9 cellular contexts compared by ENCODE assay signal in genomic region chr12:53624453-53624852, GRCh38. TPM values are rescaled to one million over a fixed set of nuclear protein-coding genes. Genes with fewer than 3 reads are reported as not detected.
A peak's percentile ranks its signal among the peaks of the same experiment; 100 is the strongest.
DNase-seq lines count a peak whose midpoint lies in the region; ATAC-seq, FAIRE-seq and TF ChIP-seq lines count a peak whose summit lies in the region.
"Had no signal": no experiment of that assay in that cellular context is flagged by ENCODE, and none has a peak within 500 bp of the region (broad histone marks: within the 10 kb centered on the region; RNA-seq: fewer than 3 reads in every experiment).

No MANE protein-coding gene starts in this region.

- no peak overlapping the region for H2BK15ac ChIP-seq in mesendoderm (replicated peaks; ENCODE audit: low read depth)

- H4K8ac ChIP-seq in mesendoderm (ENCODE audit: low read depth, low read length): no peak overlapping the region

- ATAC-seq in K562 (no peak), upper lobe of right lung (no peak), GM18511 (IDR thresholded peaks at IDR 0.05; ENCODE audit: unreplicated experiment) (no peak)

- no peaks in the 10 kb centered on the region for H3K9me3 ChIP-seq in K562 (replicated peaks; ENCODE audit: control insufficient read depth, insufficient read depth, low read depth, low read length)
- H3K9me3 ChIP-seq in upper lobe of right lung: no peaks in the 10 kb centered on the region

- no peak for TF ChIP-seq CTCF in K562 (IDR thresholded peaks at IDR 0.05 in 2 of 3, conservative IDR thresholded peaks at IDR 0.05 in 1 of 3; ENCODE audit: insufficient read depth in 2 of 3, low read depth in 1 of 3, low read length in 3 of 3)
- no peak for TF ChIP-seq CTCF in upper lobe of right lung (IDR thresholded peaks at IDR 0.05)

- peak overlapping the region; percentile 94 for H3K4me2 ChIP-seq in K562 (ENCODE audit: insufficient read depth, low read length)
- no peak overlapping the region for H3K4me2 ChIP-seq in mesendoderm (ENCODE audit: low read length)

- H3K27me3 Mint-ChIP-seq in activated naive CD4-positive, alpha-beta T cell treated with anti-CD3 and anti-CD28 coated beads, Interleukin-2, amount 50 U/mL, for 24 hours: no peaks in the 10 kb centered on the region

- in situ Hi-C loops in K562 (cut with MboI): no loop called here

- H3K27me3 ChIP-seq in K562 (ENCODE audit: control insufficient read depth in 2 of 2, insufficient read depth in 2 of 2, low read length in 2 of 2) (no peaks in the 10 kb centered on the region), mesendoderm (ENCODE audit: insufficient read depth, low read length, poor library complexity) (no peaks in the 10 kb centered on the region), upper lobe of right lung (no peaks in the 10 kb centered on the region)

- no peaks in the 10 kb centered on the region for H3K9me3 Mint-ChIP-seq in activated naive CD4-positive, alpha-beta T cell treated with anti-CD3 and anti-CD28 coated beads, Interleukin-2, amount 50 U/mL, for 24 hours

- H3K4ac ChIP-seq in mesendoderm (ENCODE audit: low read depth, low read length): no peak overlapping the region

- H3K9me1 ChIP-seq in K562 (ENCODE audit: control insufficient read depth, insufficient read depth, low read length): no peaks in the 10 kb centered on the region

- BruUV-seq in K562 (replicated peaks; lab: Mats Ljungman, UMichigan): no TSS peak

- peak overlapping the region in 1 of 2 experiments; percentile 96; a peak in 3 of 4 replicates for H3K9ac ChIP-seq in K562 (ENCODE audit: insufficient read depth in 1 of 2, low read depth in 2 of 2, low read length in 2 of 2)
- H3K9ac ChIP-seq in mesendoderm (ENCODE audit: low read length): peak overlapping the region; percentile 79

- H3K36me3 Mint-ChIP-seq in activated naive CD4-positive, alpha-beta T cell treated with anti-CD3 and anti-CD28 coated beads, Interleukin-2, amount 50 U/mL, for 24 hours: peaks cover 4% of the 10 kb centered on the region

- WGBS in K562 (ENCODE audit: insufficient coverage, low coverage, missing lambda C conversion rate): 4% methylated on average over 2 of the region's 2 CpGs
- no CpG with 5 or more reads among the region's 2 CpGs for WGBS in mesendoderm (ENCODE audit: extremely low coverage, insufficient coverage, low lambda C conversion rate)

- no peak for TF ChIP-seq EP300 in K562 (IDR thresholded peaks at IDR 0.05; ENCODE audit: low read length)

- intact Hi-C loops in K562 (cut with micrococcal nuclease): no loop called here
- intact Hi-C loops in upper lobe of right lung (cut with DNase I): no loop called here

- no peak overlapping the region for H3K23ac ChIP-seq in mesendoderm (ENCODE audit: low read length)

- DNase-seq in activated naive CD4-positive, alpha-beta T cell (lab: John Stamatoyannopoulos, UW): no peak
- DNase-seq in K562 (ENCODE audit: extremely low read depth in 1 of 4, low spot score in 3 of 4): no peak
- DNase-seq in mesendoderm: no peak
- DNase-seq in upper lobe of right lung: no peak
- DNase-seq in NCI-H69 (lab: John Stamatoyannopoulos, UW): no peak
- no peak for DNase-seq in mesenteric fat pad (ENCODE audit: low spot score)
- DNase-seq: GDM1 had no signal

- no peak overlapping the region for H3K18ac ChIP-seq in mesendoderm (ENCODE audit: low read length)

- no peaks in the 10 kb centered on the region for H4K20me1 ChIP-seq in K562 (replicated peaks; ENCODE audit: control insufficient read depth, insufficient read depth, low read length)

- H4K5ac ChIP-seq in mesendoderm (ENCODE audit: low read length): no peak overlapping the region

- H2BK5ac ChIP-seq in mesendoderm (ENCODE audit: low read length): no peak overlapping the region

- no peak overlapping the region for H2BK120ac ChIP-seq in mesendoderm (ENCODE audit: low read depth, low read length)

- no peak for FAIRE-seq in K562 (lab: Jason Lieb, UNC)

- peak overlapping the region; percentile 60 for H3K4me3 ChIP-seq in K562
- H3K4me3 ChIP-seq in mesendoderm (ENCODE audit: low read length): no peak overlapping the region
- peak overlapping the region; percentile 71 for H3K4me3 ChIP-seq in upper lobe of right lung

- H3K4me3 Mint-ChIP-seq in activated naive CD4-positive, alpha-beta T cell treated with anti-CD3 and anti-CD28 coated beads, Interleukin-2, amount 50 U/mL, for 24 hours: peak overlapping the region; percentile 100

- CTCF ChIA-PET in K562 (lab: Yijun Ruan, JAX; ENCODE audit: low intra/inter-chr PET ratio): no interaction called here

- H3K36me3 ChIP-seq in K562 (ENCODE audit: control insufficient read depth, insufficient read depth, low read length) (peaks cover 4% of the 10 kb centered on the region; the same call in 1 of the 3 replicates), mesendoderm (ENCODE audit: control insufficient read depth, insufficient read depth, low read length) (no peaks in the 10 kb centered on the region), upper lobe of right lung (no peaks in the 10 kb centered on the region)

- H3K56ac ChIP-seq in mesendoderm (ENCODE audit: low read length): no peak overlapping the region

- peaks cover 10 to 11% of the 10 kb centered on the region in 2 experiments; a peak in 3 of 5 replicates for H3K4me1 ChIP-seq in K562 (replicated peaks in 1 of 2; ENCODE audit: control insufficient read depth in 2 of 2, insufficient read depth in 2 of 2, low read length in 2 of 2)
- H3K4me1 ChIP-seq in mesendoderm (ENCODE audit: control insufficient read depth, low read depth, low read length): peaks cover 8% of the 10 kb centered on the region
- peaks cover 22% of the 10 kb centered on the region for H3K4me1 ChIP-seq in upper lobe of right lung

- H3K79me2 ChIP-seq in K562 (ENCODE audit: control insufficient read depth, insufficient read depth, low read length) (peaks cover 59% of the 10 kb centered on the region), mesendoderm (ENCODE audit: control insufficient read depth, insufficient read depth, low read length) (peaks cover 17% of the 10 kb centered on the region)

- no peak for TF ChIP-seq POLR2A in K562 (conservative IDR thresholded peaks at IDR 0.05)

- H2AK5ac ChIP-seq in mesendoderm (ENCODE audit: low read length): no peak overlapping the region

- peaks cover 10% of the 10 kb centered on the region for H3K79me1 ChIP-seq in mesendoderm (ENCODE audit: low read length)

- H2AFZ ChIP-seq in K562 (ENCODE audit: low read depth, low read length): no peak overlapping the region

- TF ChIP-seq RAD21 in K562 (CRISPR knock-in tag; conservative IDR thresholded peaks at IDR 0.05 in 1 of 2, IDR thresholded peaks at IDR 0.05 in 1 of 2): no peak

- POLR2A ChIA-PET in K562 (lab: Yijun Ruan, JAX): interaction anchor here (0.7 to 5.6 kb wide), 6 partner anchors 11 to 124 kb away, joined by 3 to 46 read pairs (median 4); partner anchors contain the start of genes ATP5MC2 and TARBP2

- H3K27ac Mint-ChIP-seq in activated naive CD4-positive, alpha-beta T cell treated with anti-CD3 and anti-CD28 coated beads, Interleukin-2, amount 50 U/mL, for 24 hours: peak overlapping the region; percentile 43

- peaks cover 56% of the 10 kb centered on the region for H3K4me1 Mint-ChIP-seq in activated naive CD4-positive, alpha-beta T cell treated with anti-CD3 and anti-CD28 coated beads, Interleukin-2, amount 50 U/mL, for 24 hours

- peak overlapping the region; percentile 98; the same call in 2 of the 3 replicates for H3K27ac ChIP-seq in K562 (ENCODE audit: extremely low read depth, low read depth, low read length)
- H3K27ac ChIP-seq in mesendoderm (ENCODE audit: low read depth, low read length): no peak overlapping the region
- peak overlapping the region; percentile 98 for H3K27ac ChIP-seq in upper lobe of right lung

RNA-seq across cellular contexts. Expression of gene ATF7, which starts 1.7 kb away (rescaled TPM):
- 37.6 and 52.5 TPM in 2 replicates for total RNA-seq in K562 (2011; cell fraction: chromatin; rRNA removed; ENCODE audit: low replicate concordance)
- total RNA-seq in K562 (2011; cell fraction: nucleolus; rRNA removed): 22.0 and 24.5 TPM in 2 replicates
- total RNA-seq in K562 (2011; cell fraction: nucleoplasm; rRNA removed): 48.6 and 75.5 TPM in 2 replicates
- total RNA-seq in K562 (2014; rRNA removed): 8.5 and 10.6 TPM in 2 replicates
- total RNA-seq in K562 (2014; rRNA removed; fragmentation: Illumina TruSeq; extraction: Trizol): 16.7 and 17.8 TPM in 2 replicates
- total RNA-seq in K562 (2015; rRNA removed; fragmentation: Illumina TruSeq; extraction: Trizol): 12.3 and 13.8 TPM in 2 replicates
- 20.7 and 23.8 TPM in 2 replicates for total RNA-seq in K562 (2021)
- 20.9 and 23.0 TPM in 2 replicates for polyA plus RNA-seq in K562 (2011; rRNA removed)
- 13.1 and 21.3 TPM in 2 replicates for polyA plus RNA-seq in K562 (2011; cell fraction: cytosol; rRNA removed)
- polyA plus RNA-seq in K562 (2011; cell fraction: nucleus; rRNA removed): 24.3 and 25.6 TPM in 2 replicates
- 11.9 and 18.6 TPM in 2 replicates for polyA plus RNA-seq in K562 (2012)
- 20.8 and 22.0 TPM in 2 replicates for polyA plus RNA-seq in K562 (2014; fragmentation: Illumina TruSeq; extraction: Trizol)
- 10 to 100 TPM; 28.9 to 30.4 TPM for polyA plus RNA-seq in K562 (2014; fragmentation: Nextera tagmentation; extraction: Ambion mirVana)
- 18.4 and 23.5 TPM in 2 replicates for polyA plus RNA-seq in K562 (2014; rRNA removed)
- polyA minus RNA-seq in K562 (2011; rRNA and poly(A)+ RNA removed): 20.8 and 32.8 TPM in 2 replicates
- polyA minus RNA-seq in K562 (2011; cell fraction: cytosol; rRNA and poly(A)+ RNA removed): 12.7 and 28.9 TPM in 2 replicates
- polyA minus RNA-seq in K562 (2011; cell fraction: nucleus; rRNA and poly(A)+ RNA removed): 9.7 and 15.9 TPM in 2 replicates
- polyA plus RNA-seq in mesendoderm (2013, experiment 1 of 2): 12.6 TPM
- polyA plus RNA-seq in mesendoderm (2013, experiment 2 of 2): 12.0 TPM
- total RNA-seq in upper lobe of right lung: 54.0 TPM
- 44.7 TPM for total RNA-seq in mesenteric fat pad

RNA-seq across cellular contexts. Expression of gene ATP5MC2, which starts 51.4 kb away (rescaled TPM):
- total RNA-seq in K562 (2011; cell fraction: chromatin; rRNA removed; ENCODE audit: low replicate concordance): 68.0 and 106 TPM in 2 replicates
- 128 and 131 TPM in 2 replicates for total RNA-seq in K562 (2011; cell fraction: nucleolus; rRNA removed)
- 147 and 211 TPM in 2 replicates for total RNA-seq in K562 (2011; cell fraction: nucleoplasm; rRNA removed)
- total RNA-seq in K562 (2014; rRNA removed) (314 and 449 TPM in 2 replicates), K562 (2014; rRNA removed; fragmentation: Illumina TruSeq; extraction: Trizol) (338 and 468 TPM in 2 replicates), K562 (2015; rRNA removed; fragmentation: Illumina TruSeq; extraction: Trizol) (543 and 551 TPM in 2 replicates), K562 (2021) (458 and 490 TPM in 2 replicates), upper lobe of right lung (236 TPM), mesenteric fat pad (194 TPM)
- polyA plus RNA-seq in K562 (2011; rRNA removed) (372 and 445 TPM in 2 replicates), K562 (2014; fragmentation: Illumina TruSeq; extraction: Trizol) (845 and 851 TPM in 2 replicates), K562 (2014; fragmentation: Nextera tagmentation; extraction: Ambion mirVana) (1,000 to 10,000 TPM; 1,200 to 1,208 TPM), K562 (2014; rRNA removed) (377 and 575 TPM in 2 replicates)
- polyA plus RNA-seq in K562 (2011; cell fraction: cytosol; rRNA removed): 857 and 961 TPM in 2 replicates
- 343 and 358 TPM in 2 replicates for polyA plus RNA-seq in K562 (2011; cell fraction: nucleus; rRNA removed)
- 869 and 1,024 TPM in 2 replicates for polyA plus RNA-seq in K562 (2012)
- polyA minus RNA-seq in K562 (2011; rRNA and poly(A)+ RNA removed): 585 and 751 TPM in 2 replicates
- polyA minus RNA-seq in K562 (2011; cell fraction: cytosol; rRNA and poly(A)+ RNA removed): 326 and 340 TPM in 2 replicates
- polyA minus RNA-seq in K562 (2011; cell fraction: nucleus; rRNA and poly(A)+ RNA removed): 72.2 and 129 TPM in 2 replicates
- polyA plus RNA-seq in mesendoderm (2013, experiment 1 of 2): 458 TPM
- 455 TPM for polyA plus RNA-seq in mesendoderm (2013, experiment 2 of 2)
